In the genomic region with DNA sequence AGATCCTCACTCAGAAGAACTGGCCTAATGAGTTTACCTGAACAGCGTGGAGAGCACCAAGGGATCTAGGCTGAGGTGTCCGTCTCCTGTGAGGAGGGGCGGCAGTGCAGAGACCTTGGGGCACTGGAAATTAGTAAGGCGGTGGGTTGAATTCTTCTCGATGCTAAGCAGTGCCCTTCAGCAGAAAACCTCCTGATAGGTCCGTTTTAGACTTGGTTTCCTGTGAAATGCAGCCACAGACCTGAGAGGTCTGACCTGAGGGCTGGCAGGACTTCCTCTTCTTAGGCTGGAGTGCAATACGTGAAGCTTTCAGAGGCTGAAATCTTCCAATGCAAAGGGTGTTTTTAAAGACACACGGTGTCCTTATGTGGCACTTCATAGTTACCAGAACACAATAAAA, we compare ENCODE assay signal across 14 cellular contexts. TPM values are rescaled to one million over a fixed set of nuclear protein-coding genes. Genes with fewer than 3 reads are reported as not detected.
DNase-seq lines count a peak whose midpoint lies in the region; ATAC-seq and TF ChIP-seq lines count a peak whose summit lies in the region.
"Had no signal": no experiment of that assay in that cellular context is flagged by ENCODE, and none has a peak within 500 bp of the region (broad histone marks: within the 10 kb centered on the region; RNA-seq: fewer than 3 reads in every experiment).

CLNK (minus strand) TSS at position 138 of the 400 bp plus-strand sequence. CDS start 16,899 bp downstream, outside the sequence.

- POLR2A ChIA-PET in naive thymus-derived CD8-positive, alpha-beta T cell (lab: Charles Lee), result no interaction called here

- DNase-seq in GM06990 (ENCODE audit: extremely low read depth, insufficient read length), result no peak
- peak; percentile 27 for DNase-seq in GM19238 (ENCODE audit: insufficient read length, low spot score)
- DNase-seq in stimulated activated CD4-positive, alpha-beta T cell treated with anti-CD3 and anti-CD28 coated beads, Interleukin-12 subunit alpha, Interleukin-12 subunit beta, amount 100 ng/mL, for 4 hours, result no peak
- no peak for DNase-seq in cerebellar nuclear complex (lab: John Stamatoyannopoulos, UW)
- DNase-seq in naive thymus-derived CD8-positive, alpha-beta T cell, result no peak
- no peak for DNase-seq in activated CD4-positive, alpha-beta T cell treated with anti-CD3 and anti-CD28 coated beads, Interleukin-2, amount 50 U/mL, for 48 hours
- DNase-seq: activated naive CD4-positive, alpha-beta T cell; effector memory CD8-positive, alpha-beta T cell; H7; NCI-H1694; pancreas; SW 1271 had no signal

- H3K36me3 ChIP-seq in GM06990 (ENCODE audit: control insufficient read depth, insufficient read depth, low read length), result no peaks in the 10 kb centered on the region
- H3K36me3 ChIP-seq: pancreas had no signal

- H3K9me3 Mint-ChIP-seq in IgD-negative memory B cell, result no peaks in the 10 kb centered on the region
- no peaks in the 10 kb centered on the region for H3K9me3 Mint-ChIP-seq in naive thymus-derived CD8-positive, alpha-beta T cell

- ATAC-seq in HG02840 (IDR thresholded peaks at IDR 0.05; ENCODE audit: low FRiP score, unreplicated experiment), result peak; percentile 80
- ATAC-seq in naive thymus-derived CD8-positive, alpha-beta T cell, result no peak
- ATAC-seq: effector memory CD8-positive, alpha-beta T cell; pancreas had no signal

- peak within 1 kb of the TSS; percentile 34 for H3K4me3 ChIP-seq in GM06990 (replicated peaks; ENCODE audit: low read depth, low read length)
- H3K4me3 ChIP-seq: pancreas had no signal

- H3K36me3 Mint-ChIP-seq in IgD-negative memory B cell, result peaks cover 1% of the 10 kb centered on the region
- no peaks in the 10 kb centered on the region for H3K36me3 Mint-ChIP-seq in naive thymus-derived CD8-positive, alpha-beta T cell

- TF ChIP-seq CTCF in GM06990 (IDR thresholded peaks at IDR 0.05; ENCODE audit: insufficient read depth, low read length, poor library complexity, severe bottlenecking), result no peak

- no peaks in the 10 kb centered on the region for H3K27me3 ChIP-seq in GM06990 (replicated peaks; ENCODE audit: control insufficient read depth, insufficient read depth, low read length)
- H3K27me3 ChIP-seq: pancreas had no signal

- H3K4me1 Mint-ChIP-seq in IgD-negative memory B cell, result peaks cover 36 to 39% (median 38%) of the 10 kb centered on the region in 3 donors
- peaks cover 2 to 40% (median 5%) of the 10 kb centered on the region in 4 donors for H3K4me1 Mint-ChIP-seq in naive thymus-derived CD8-positive, alpha-beta T cell

- H3K4me3 Mint-ChIP-seq in IgD-negative memory B cell, result peak within 1 kb of the TSS; percentile 72 to 93 (median 88)
- H3K4me3 Mint-ChIP-seq in naive thymus-derived CD8-positive, alpha-beta T cell, result peak within 1 kb of the TSS in 1 of 10 donors; percentile 62
- H3K4me3 Mint-ChIP-seq: effector memory CD8-positive, alpha-beta T cell had no signal

- H3K27me3 Mint-ChIP-seq in IgD-negative memory B cell, result no peaks in the 10 kb centered on the region
- no peaks in the 10 kb centered on the region for H3K27me3 Mint-ChIP-seq in naive thymus-derived CD8-positive, alpha-beta T cell

- peak within 1 kb of the TSS; percentile 42 to 93 (median 65) for H3K27ac Mint-ChIP-seq in IgD-negative memory B cell
- H3K27ac Mint-ChIP-seq in naive thymus-derived CD8-positive, alpha-beta T cell, result peak within 1 kb of the TSS in 2 of 10 donors; percentile 6 to 42

RNA-seq across cellular contexts. Expression of gene CLNK, which starts in this region (rescaled TPM):
- polyA plus RNA-seq in IgD-negative memory B cell, result 2.6 TPM
- not detected for total RNA-seq in naive thymus-derived CD8-positive, alpha-beta T cell
- polyA plus RNA-seq in naive thymus-derived CD8-positive, alpha-beta T cell, result not detected
- total RNA-seq: H7 had no signal
